ENCODE assay signal across 8 cellular contexts in genomic region chr1:151175910-151176309, GRCh38. TPM values are rescaled to one million over a fixed set of nuclear protein-coding genes. Genes with fewer than 3 reads are reported as not detected.
DNase-seq lines count a peak whose midpoint lies in the region; ATAC-seq, FAIRE-seq and TF ChIP-seq lines count a peak whose summit lies in the region.

Gene TMOD4, minus strand, starts transcription at chr1:151175981. Its CDS starts 1,106 bp downstream, at chr1:151174875.

- H3K4ac ChIP-seq in mesendoderm (ENCODE audit: low read depth, low read length): no peak within 1 kb of the TSS

- H3K27me3 ChIP-seq in CD4-positive, alpha-beta memory T cell (ENCODE audit: insufficient read depth, low read length): no peaks in the 10 kb centered on the region
- no peaks in the 10 kb centered on the region for H3K27me3 ChIP-seq in K562 (ENCODE audit: control insufficient read depth in 2 of 2, insufficient read depth in 2 of 2, low read length in 2 of 2)
- H3K27me3 ChIP-seq in mesendoderm (ENCODE audit: insufficient read depth, low read length, poor library complexity): no peaks in the 10 kb centered on the region

- H2BK120ac ChIP-seq in mesendoderm (ENCODE audit: low read depth, low read length): no peak within 1 kb of the TSS

- H3K4me1 Mint-ChIP-seq in CD4-positive, alpha-beta memory T cell: peaks cover 0 to 2% (median under 1%) of the 10 kb centered on the region in 4 donors

- DNase-seq in CD4-positive, alpha-beta memory T cell: no peak
- DNase-seq in Kasumi-1 (lab: John Stamatoyannopoulos, UW) (peak; percentile 80 to 88), K562 (ENCODE audit: extremely low read depth in 1 of 4, low spot score in 3 of 4) (peak; percentile 44 to 83 (median 62)), mesendoderm (peak; percentile 48), NCI-H1417 (lab: John Stamatoyannopoulos, UW) (no peak), pons (ENCODE audit: low spot score) (no peak)

- H3K27ac Mint-ChIP-seq in CD4-positive, alpha-beta memory T cell: peak within 1 kb of the TSS in 6 of 7 donors; percentile 7 to 78 (median 48)

- H3K23ac ChIP-seq in mesendoderm (ENCODE audit: low read length): no peak within 1 kb of the TSS

- H4K5ac ChIP-seq in mesendoderm (ENCODE audit: low read length): no peak within 1 kb of the TSS

- TF ChIP-seq CTCF in K562 (IDR thresholded peaks at IDR 0.05 in 2 of 3, conservative IDR thresholded peaks at IDR 0.05 in 1 of 3; ENCODE audit: insufficient read depth in 2 of 3, low read depth in 1 of 3, low read length in 3 of 3): peak; percentile 57 to 75 (median 58)

- H3K79me2 ChIP-seq in K562 (ENCODE audit: control insufficient read depth, insufficient read depth, low read length): no peaks in the 10 kb centered on the region
- no peaks in the 10 kb centered on the region for H3K79me2 ChIP-seq in mesendoderm (ENCODE audit: control insufficient read depth, insufficient read depth, low read length)

- no peak within 1 kb of the TSS for H3K4me3 ChIP-seq in CD4-positive, alpha-beta memory T cell (ENCODE audit: low read length in 2 of 2)
- H3K4me3 ChIP-seq in K562: no peak within 1 kb of the TSS
- H3K4me3 ChIP-seq in mesendoderm (ENCODE audit: low read length): no peak within 1 kb of the TSS

- H3K36me3 ChIP-seq in CD4-positive, alpha-beta memory T cell (ENCODE audit: insufficient read depth, low read length): peaks cover 46% of the 10 kb centered on the region
- H3K36me3 ChIP-seq in K562 (ENCODE audit: control insufficient read depth, insufficient read depth, low read length): peaks cover 55% of the 10 kb centered on the region; the same call in 2 of the 3 replicates
- H3K36me3 ChIP-seq in mesendoderm (ENCODE audit: control insufficient read depth, insufficient read depth, low read length): peaks cover 1% of the 10 kb centered on the region

- TF ChIP-seq EP300 in K562 (IDR thresholded peaks at IDR 0.05; ENCODE audit: low read length): no peak

- no peaks in the 10 kb centered on the region for H3K9me3 Mint-ChIP-seq in CD4-positive, alpha-beta memory T cell

- H3K18ac ChIP-seq in mesendoderm (ENCODE audit: low read length): no peak within 1 kb of the TSS

- H3K9me3 ChIP-seq in CD4-positive, alpha-beta memory T cell (ENCODE audit: control insufficient read depth in 1 of 2, low read length in 2 of 2): no peaks in the 10 kb centered on the region
- no peaks in the 10 kb centered on the region for H3K9me3 ChIP-seq in K562 (replicated peaks; ENCODE audit: control insufficient read depth, insufficient read depth, low read depth, low read length)

- no peak within 1 kb of the TSS for H4K8ac ChIP-seq in mesendoderm (ENCODE audit: low read depth, low read length)

- no peak within 1 kb of the TSS for H2BK15ac ChIP-seq in mesendoderm (replicated peaks; ENCODE audit: low read depth)

- H2AK5ac ChIP-seq in mesendoderm (ENCODE audit: low read length): no peak within 1 kb of the TSS

- H3K9me1 ChIP-seq in K562 (ENCODE audit: control insufficient read depth, insufficient read depth, low read length): no peaks in the 10 kb centered on the region

- no peak within 1 kb of the TSS for H3K27ac ChIP-seq in CD4-positive, alpha-beta memory T cell (ENCODE audit: low read depth, low read length)
- H3K27ac ChIP-seq in K562 (ENCODE audit: extremely low read depth, low read depth, low read length): no peak within 1 kb of the TSS
- no peak within 1 kb of the TSS for H3K27ac ChIP-seq in mesendoderm (ENCODE audit: low read depth, low read length)

- H3K79me1 ChIP-seq in mesendoderm (ENCODE audit: low read length): no peaks in the 10 kb centered on the region

- POLR2A ChIA-PET in CD4-positive, alpha-beta memory T cell (lab: Charles Lee; ENCODE audit: partially characterized antibody): interaction anchor here (1.0 to 2.2 kb wide), 2 partner anchors 10 to 19 kb away, joined by 3 to 9 read pairs; partner anchors contain the start of genes LYSMD1 and SCNM1
- POLR2A ChIA-PET in K562 (lab: Yijun Ruan, JAX): interaction anchor here (0.6 to 1.5 kb wide), 2 partner anchors 9 to 13 kb away, joined by 3 to 5 read pairs; partner anchors contain the start of genes LYSMD1 and SCNM1

- peak; percentile 65 for FAIRE-seq in K562 (lab: Jason Lieb, UNC)

- H3K27me3 Mint-ChIP-seq in CD4-positive, alpha-beta memory T cell: no peaks in the 10 kb centered on the region

- in situ Hi-C loops in K562 (cut with MboI): no loop called here

- TF ChIP-seq RAD21 in K562 (CRISPR knock-in tag; conservative IDR thresholded peaks at IDR 0.05 in 1 of 2, IDR thresholded peaks at IDR 0.05 in 1 of 2): no peak

- no peak within 1 kb of the TSS for H3K4me2 ChIP-seq in K562 (ENCODE audit: insufficient read depth, low read length)
- H3K4me2 ChIP-seq in mesendoderm (ENCODE audit: low read length): no peak within 1 kb of the TSS

- H3K4me3 Mint-ChIP-seq in CD4-positive, alpha-beta memory T cell: peak within 1 kb of the TSS in 1 of 8 donors; percentile 20

- H3K9ac ChIP-seq in K562 (ENCODE audit: insufficient read depth in 1 of 2, low read depth in 2 of 2, low read length in 2 of 2): 0 out of 4 replicates have a peak within 1 kb of the TSS, but pooled peaks of 1 of the 2 experiments have one; percentile 21
- no peak within 1 kb of the TSS for H3K9ac ChIP-seq in mesendoderm (ENCODE audit: low read length)

- H2AFZ ChIP-seq in K562 (ENCODE audit: low read depth, low read length): no peak within 1 kb of the TSS

- H4K20me1 ChIP-seq in K562 (replicated peaks; ENCODE audit: control insufficient read depth, insufficient read depth, low read length): no peaks in the 10 kb centered on the region

- CTCF ChIA-PET in CD4-positive, alpha-beta memory T cell (lab: Charles Lee; ENCODE audit: partially characterized antibody): interaction anchor here (0.7 to 2.1 kb wide), 5 partner anchors 10 to 131 kb away, joined by 3 to 13 read pairs (median 5); no protein-coding TSS in a partner anchor
- CTCF ChIA-PET in K562 (lab: Yijun Ruan, JAX; ENCODE audit: low intra/inter-chr PET ratio): no interaction called here

- no peak within 1 kb of the TSS for H3K56ac ChIP-seq in mesendoderm (ENCODE audit: low read length)

- ATAC-seq in K562 (peak; percentile 97), HG02840 (IDR thresholded peaks at IDR 0.05; ENCODE audit: low FRiP score, unreplicated experiment) (no peak), GM21447 (IDR thresholded peaks at IDR 0.05; ENCODE audit: unreplicated experiment) (no peak)

- intact Hi-C loops in CD4-positive, alpha-beta memory T cell (cut with micrococcal nuclease): no loop called here
- intact Hi-C loops in K562 (cut with micrococcal nuclease): no loop called here

- no peak for TF ChIP-seq POLR2A in K562 (conservative IDR thresholded peaks at IDR 0.05)

- H3K4me1 ChIP-seq in CD4-positive, alpha-beta memory T cell (ENCODE audit: insufficient read depth, low read length): no peaks in the 10 kb centered on the region
- H3K4me1 ChIP-seq in K562 (replicated peaks in 1 of 2; ENCODE audit: control insufficient read depth in 2 of 2, insufficient read depth in 2 of 2, low read length in 2 of 2) (no peaks in the 10 kb centered on the region; a peak in 1 of 5 replicates), mesendoderm (ENCODE audit: control insufficient read depth, low read depth, low read length) (no peaks in the 10 kb centered on the region)

- H2BK5ac ChIP-seq in mesendoderm (ENCODE audit: low read length): no peak within 1 kb of the TSS

- BruUV-seq in K562 (replicated peaks; lab: Mats Ljungman, UMichigan): no TSS peak

- H3K36me3 Mint-ChIP-seq in CD4-positive, alpha-beta memory T cell: peaks cover 46 to 76% of the 10 kb centered on the region in 2 donors

- WGBS in K562 (ENCODE audit: insufficient coverage, low coverage, missing lambda C conversion rate): 38% methylated on average over 3 of the region's 3 CpGs
- no CpG with 5 or more reads among the region's 3 CpGs for WGBS in mesendoderm (ENCODE audit: extremely low coverage, insufficient coverage, low lambda C conversion rate)

TF ChIP-seq in K562, 482 proteins besides CTCF, POLR2A, EP300 and RAD21:
- TF ChIP-seq NUFIP1 (IDR thresholded peaks at IDR 0.05; ENCODE audit: partially characterized antibody): no peak
- TF ChIP-seq C11orf30 (IDR thresholded peaks at IDR 0.05; ENCODE audit: low read depth): no peak
- TF ChIP-seq SUPT5H (IDR thresholded peaks at IDR 0.05): peak; percentile 42; the same call in 1 of the 2 replicates
- TF ChIP-seq SPI1 (IDR thresholded peaks at IDR 0.05; ENCODE audit: borderline replicate concordance, low read depth, low read length): peak; percentile 81
- TF ChIP-seq ZBTB7A (IDR thresholded peaks at IDR 0.05; ENCODE audit: borderline replicate concordance, control insufficient read depth, low read depth, low read length): peak; percentile 76
- peak; percentile 11; the same call in 1 of the 2 replicates for TF ChIP-seq NFE2 (IDR thresholded peaks at IDR 0.05; ENCODE audit: low read depth)

RNA-seq across cellular contexts. Expression of gene TMOD4, which starts in this region (rescaled TPM):
- 1 to 10 TPM; 6.4 TPM for total RNA-seq in CD4-positive, alpha-beta memory T cell
- not detected for polyA plus RNA-seq in CD4-positive, alpha-beta memory T cell
- total RNA-seq in K562 (2011; cell fraction: chromatin; rRNA removed; ENCODE audit: low replicate concordance): 2.0 and 3.8 TPM in 2 replicates
- total RNA-seq in K562 (2011; cell fraction: nucleolus; rRNA removed): not detected in 2 replicates
- total RNA-seq in K562 (2011; cell fraction: nucleoplasm; rRNA removed): 4.3 and 9.5 TPM in 2 replicates
- total RNA-seq in K562 (2014; rRNA removed) (1.0 and 1.5 TPM in 2 replicates), K562 (2014; rRNA removed; fragmentation: Illumina TruSeq; extraction: Trizol) (0.18 and 1.1 TPM in 2 replicates), K562 (2015; rRNA removed; fragmentation: Illumina TruSeq; extraction: Trizol) (0.22 and 0.57 TPM in 2 replicates), K562 (2021) (0.60 and 1.2 TPM in 2 replicates)
- polyA plus RNA-seq in K562 (2011; rRNA removed) (1.4 and 1.8 TPM in 2 replicates), K562 (2014; fragmentation: Illumina TruSeq; extraction: Trizol) (0.35 and 1.0 TPM in 2 replicates), K562 (2014; fragmentation: Nextera tagmentation; extraction: Ambion mirVana) (under 1 TPM in 1 of 2 experiments, not detected in 1; 0.57 TPM), K562 (2014; rRNA removed) (0.12 and 1.5 TPM in 2 replicates)
- 0.72 and 0.88 TPM in 2 replicates for polyA plus RNA-seq in K562 (2011; cell fraction: cytosol; rRNA removed)
- 1.6 and 2.6 TPM in 2 replicates for polyA plus RNA-seq in K562 (2011; cell fraction: nucleus; rRNA removed)
- 1.1 and 1.7 TPM in 2 replicates for polyA plus RNA-seq in K562 (2012)
- 1.3 TPM in 1 of 2 replicates, not detected in the other for polyA minus RNA-seq in K562 (2011; rRNA and poly(A)+ RNA removed)
- not detected in 2 replicates for polyA minus RNA-seq in K562 (2011; cell fraction: cytosol; rRNA and poly(A)+ RNA removed)
- polyA minus RNA-seq in K562 (2011; cell fraction: nucleus; rRNA and poly(A)+ RNA removed): not detected in 2 replicates
- 0.35 TPM for polyA plus RNA-seq in mesendoderm (2013, experiment 1 of 2)
- 0.29 TPM for polyA plus RNA-seq in mesendoderm (2013, experiment 2 of 2)

Comparison
In these comparisons a context has a peak if more than half of its experiments do, and no peak if none do; other contexts are left out.
1. DNase-seq: peak in Kasumi-1 (2 of 2), K562 (4 of 4) and mesendoderm (single experiment); none in CD4-positive, alpha-beta memory T cell (0 of 5), NCI-H1417 (0 of 3) and pons (single experiment).